In the genomic region with DNA sequence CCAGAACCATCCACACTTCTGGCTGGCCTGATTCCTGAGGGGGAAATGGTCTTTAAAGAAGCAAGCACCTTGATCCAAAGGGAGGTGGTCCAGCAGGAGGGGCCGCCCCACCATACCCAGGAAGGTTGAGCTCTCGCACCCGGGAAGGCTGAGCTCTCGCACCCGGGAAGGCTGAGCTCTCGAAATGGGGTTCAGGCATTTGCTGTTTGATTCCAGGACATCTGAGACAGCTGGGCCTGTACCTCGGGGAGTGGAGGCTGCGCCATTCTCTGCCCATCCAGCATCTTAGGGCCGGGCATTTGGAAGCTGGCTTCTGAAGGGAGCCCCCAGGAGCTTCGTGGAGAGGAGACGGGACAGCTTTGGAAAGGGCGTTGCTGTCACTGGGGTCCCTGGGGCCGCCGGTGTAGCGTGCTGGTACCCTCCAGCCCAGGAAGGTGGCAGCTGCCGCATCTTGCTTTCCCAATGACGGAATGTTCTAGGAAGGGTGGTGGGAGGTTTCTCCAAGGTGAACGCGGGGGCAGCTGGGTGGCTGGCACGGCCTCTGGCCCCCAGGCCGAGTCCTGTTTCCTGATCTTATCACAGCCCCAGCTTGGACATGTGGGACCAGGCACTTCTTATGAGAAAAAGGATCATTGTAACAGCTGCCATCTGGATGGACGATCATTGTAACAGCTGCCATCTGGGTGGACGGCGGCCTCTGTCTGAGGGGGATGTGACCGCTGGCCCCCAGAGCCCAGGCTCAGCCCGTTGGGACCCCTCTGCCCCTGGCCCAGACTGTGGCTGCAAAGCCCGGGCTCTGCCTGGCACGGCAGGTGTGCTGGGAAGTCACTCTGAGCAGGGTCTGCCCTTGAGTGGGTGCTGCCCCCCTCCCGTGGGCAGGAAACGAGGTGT, we compare ENCODE assay signal across 1 cellular context.
TF ChIP-seq lines count a peak whose summit lies in the region.

No MANE protein-coding gene starts in this region.

TF ChIP-seq in SK-N-SH, 30 proteins besides CTCF, POLR2A, EP300 and RAD21:
- TF ChIP-seq TCF12 (IDR thresholded peaks at IDR 0.05) (peak; percentile 41; the same call in 1 of the 2 replicates), ELF1 (IDR thresholded peaks at IDR 0.05) (no peak), RCOR1 (IDR thresholded peaks at IDR 0.05; ENCODE audit: low read length) (peak; percentile 94), TEAD4 (IDR thresholded peaks at IDR 0.05; ENCODE audit: borderline replicate concordance, insufficient read depth) (no peak), EZH2phosphoT487 (IDR thresholded peaks at IDR 0.05; ENCODE audit: borderline replicate concordance, low read depth) (no peak), NRF1 (IDR thresholded peaks at IDR 0.05; ENCODE audit: low read depth, low read length) (no peak), MXI1 (IDR thresholded peaks at IDR 0.05; ENCODE audit: low read depth, low read length) (peak; percentile 47; the same call in 1 of the 2 replicates), GABPA (IDR thresholded peaks at IDR 0.05; ENCODE audit: low read depth) (no peak), FOSL2 (IDR thresholded peaks at IDR 0.05; ENCODE audit: borderline replicate concordance, low read depth) (no peak), FOXJ3 (CRISPR knock-in tag; IDR thresholded peaks at IDR 0.05) (peak; percentile 81), CHD2 (IDR thresholded peaks at IDR 0.05; ENCODE audit: low read length, partially characterized antibody) (peak; percentile 68), JUND (IDR thresholded peaks at IDR 0.05) (no peak), FOXM1 (IDR thresholded peaks at IDR 0.05; ENCODE audit: low read depth) (no peak), POLR2AphosphoS5 (IDR thresholded peaks at IDR 0.05; ENCODE audit: low read depth, low read length) (no peak), MEF2A (IDR thresholded peaks at IDR 0.05; ENCODE audit: borderline replicate concordance, low read depth) (no peak), GATA2 (CRISPR knock-in tag; IDR thresholded peaks at IDR 0.05) (peak; percentile 91)
- TF ChIP-seq, protein P1, sequence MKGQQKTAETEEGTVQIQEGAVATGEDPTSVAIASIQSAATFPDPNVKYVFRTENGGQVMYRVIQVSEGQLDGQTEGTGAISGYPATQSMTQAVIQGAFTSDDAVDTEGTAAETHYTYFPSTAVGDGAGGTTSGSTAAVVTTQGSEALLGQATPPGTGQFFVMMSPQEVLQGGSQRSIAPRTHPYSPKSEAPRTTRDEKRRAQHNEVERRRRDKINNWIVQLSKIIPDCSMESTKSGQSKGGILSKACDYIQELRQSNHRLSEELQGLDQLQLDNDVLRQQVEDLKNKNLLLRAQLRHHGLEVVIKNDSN (IDR thresholded peaks at IDR 0.05; ENCODE audit: borderline replicate concordance, low read depth), result no peak
- TF ChIP-seq, protein P2, sequence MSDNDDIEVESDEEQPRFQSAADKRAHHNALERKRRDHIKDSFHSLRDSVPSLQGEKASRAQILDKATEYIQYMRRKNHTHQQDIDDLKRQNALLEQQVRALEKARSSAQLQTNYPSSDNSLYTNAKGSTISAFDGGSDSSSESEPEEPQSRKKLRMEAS (IDR thresholded peaks at IDR 0.05; ENCODE audit: low read depth), result no peak
- TF ChIP-seq, protein P3, sequence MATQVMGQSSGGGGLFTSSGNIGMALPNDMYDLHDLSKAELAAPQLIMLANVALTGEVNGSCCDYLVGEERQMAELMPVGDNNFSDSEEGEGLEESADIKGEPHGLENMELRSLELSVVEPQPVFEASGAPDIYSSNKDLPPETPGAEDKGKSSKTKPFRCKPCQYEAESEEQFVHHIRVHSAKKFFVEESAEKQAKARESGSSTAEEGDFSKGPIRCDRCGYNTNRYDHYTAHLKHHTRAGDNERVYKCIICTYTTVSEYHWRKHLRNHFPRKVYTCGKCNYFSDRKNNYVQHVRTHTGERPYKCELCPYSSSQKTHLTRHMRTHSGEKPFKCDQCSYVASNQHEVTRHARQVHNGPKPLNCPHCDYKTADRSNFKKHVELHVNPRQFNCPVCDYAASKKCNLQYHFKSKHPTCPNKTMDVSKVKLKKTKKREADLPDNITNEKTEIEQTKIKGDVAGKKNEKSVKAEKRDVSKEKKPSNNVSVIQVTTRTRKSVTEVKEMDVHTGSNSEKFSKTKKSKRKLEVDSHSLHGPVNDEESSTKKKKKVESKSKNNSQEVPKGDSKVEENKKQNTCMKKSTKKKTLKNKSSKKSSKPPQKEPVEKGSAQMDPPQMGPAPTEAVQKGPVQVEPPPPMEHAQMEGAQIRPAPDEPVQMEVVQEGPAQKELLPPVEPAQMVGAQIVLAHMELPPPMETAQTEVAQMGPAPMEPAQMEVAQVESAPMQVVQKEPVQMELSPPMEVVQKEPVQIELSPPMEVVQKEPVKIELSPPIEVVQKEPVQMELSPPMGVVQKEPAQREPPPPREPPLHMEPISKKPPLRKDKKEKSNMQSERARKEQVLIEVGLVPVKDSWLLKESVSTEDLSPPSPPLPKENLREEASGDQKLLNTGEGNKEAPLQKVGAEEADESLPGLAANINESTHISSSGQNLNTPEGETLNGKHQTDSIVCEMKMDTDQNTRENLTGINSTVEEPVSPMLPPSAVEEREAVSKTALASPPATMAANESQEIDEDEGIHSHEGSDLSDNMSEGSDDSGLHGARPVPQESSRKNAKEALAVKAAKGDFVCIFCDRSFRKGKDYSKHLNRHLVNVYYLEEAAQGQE (IDR thresholded peaks at IDR 0.05; ENCODE audit: low read depth, low read length), result no peak
- TF ChIP-seq, protein P4, sequence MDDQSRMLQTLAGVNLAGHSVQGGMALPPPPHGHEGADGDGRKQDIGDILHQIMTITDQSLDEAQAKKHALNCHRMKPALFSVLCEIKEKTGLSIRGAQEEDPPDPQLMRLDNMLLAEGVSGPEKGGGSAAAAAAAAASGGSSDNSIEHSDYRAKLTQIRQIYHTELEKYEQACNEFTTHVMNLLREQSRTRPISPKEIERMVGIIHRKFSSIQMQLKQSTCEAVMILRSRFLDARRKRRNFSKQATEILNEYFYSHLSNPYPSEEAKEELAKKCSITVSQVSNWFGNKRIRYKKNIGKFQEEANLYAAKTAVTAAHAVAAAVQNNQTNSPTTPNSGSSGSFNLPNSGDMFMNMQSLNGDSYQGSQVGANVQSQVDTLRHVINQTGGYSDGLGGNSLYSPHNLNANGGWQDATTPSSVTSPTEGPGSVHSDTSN (IDR thresholded peaks at IDR 0.05), result no peak
- TF ChIP-seq, protein P5, sequence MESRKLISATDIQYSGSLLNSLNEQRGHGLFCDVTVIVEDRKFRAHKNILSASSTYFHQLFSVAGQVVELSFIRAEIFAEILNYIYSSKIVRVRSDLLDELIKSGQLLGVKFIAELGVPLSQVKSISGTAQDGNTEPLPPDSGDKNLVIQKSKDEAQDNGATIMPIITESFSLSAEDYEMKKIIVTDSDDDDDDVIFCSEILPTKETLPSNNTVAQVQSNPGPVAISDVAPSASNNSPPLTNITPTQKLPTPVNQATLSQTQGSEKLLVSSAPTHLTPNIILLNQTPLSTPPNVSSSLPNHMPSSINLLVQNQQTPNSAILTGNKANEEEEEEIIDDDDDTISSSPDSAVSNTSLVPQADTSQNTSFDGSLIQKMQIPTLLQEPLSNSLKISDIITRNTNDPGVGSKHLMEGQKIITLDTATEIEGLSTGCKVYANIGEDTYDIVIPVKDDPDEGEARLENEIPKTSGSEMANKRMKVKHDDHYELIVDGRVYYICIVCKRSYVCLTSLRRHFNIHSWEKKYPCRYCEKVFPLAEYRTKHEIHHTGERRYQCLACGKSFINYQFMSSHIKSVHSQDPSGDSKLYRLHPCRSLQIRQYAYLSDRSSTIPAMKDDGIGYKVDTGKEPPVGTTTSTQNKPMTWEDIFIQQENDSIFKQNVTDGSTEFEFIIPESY (IDR thresholded peaks at IDR 0.05; ENCODE audit: borderline replicate concordance, low read depth), result no peak
